21 cellular contexts compared by ENCODE assay signal in genomic region chr12:67665679-67666078, GRCh38. TPM values are rescaled to one million over a fixed set of nuclear protein-coding genes. Genes with fewer than 3 reads are reported as not detected.
DNase-seq lines count a peak whose midpoint lies in the region; ATAC-seq lines count a peak whose summit lies in the region.
"Had no signal": no experiment of that assay in that cellular context is flagged by ENCODE, and none has a peak within 500 bp of the region (broad histone marks: within the 10 kb centered on the region; RNA-seq: fewer than 3 reads in every experiment).

No MANE protein-coding gene starts in this region.

- H4K91ac ChIP-seq in mesenchymal stem cell (ENCODE audit: low read length): no peak overlapping the region

- peaks cover 10% of the 10 kb centered on the region for H3K79me1 ChIP-seq in mesenchymal stem cell (replicated peaks; ENCODE audit: low read length, poor library complexity, severe bottlenecking)

- peaks cover 2% of the 10 kb centered on the region for H3K4me1 ChIP-seq in mesenchymal stem cell (ENCODE audit: control insufficient read depth, insufficient read depth, low read depth, low read length)

- H4K8ac ChIP-seq in mesenchymal stem cell (ENCODE audit: low read length): peak overlapping the region; percentile 4

- H3K9me3 Mint-ChIP-seq in activated T-cell treated with anti-CD3 and anti-CD28 coated beads, Interleukin-2, amount 50 U/mL, for 72 hours: no peaks in the 10 kb centered on the region
- H3K9me3 Mint-ChIP-seq in T-cell: no peaks in the 10 kb centered on the region
- H3K9me3 Mint-ChIP-seq in stimulated activated naive B cell treated with anti-CD40 and anti-IgM and Interleukin-4, amounts not matched to agents 10 μg/mL and 1 μg/mL and 100 μg/mL, for 72 hours: no peaks in the 10 kb centered on the region
- H3K9me3 Mint-ChIP-seq: IgD-negative memory B cell had no signal

- no peak overlapping the region for H2BK5ac ChIP-seq in mesenchymal stem cell (ENCODE audit: low read depth, low read length, poor library complexity, severe bottlenecking)

- H3K36me3 ChIP-seq in mesenchymal stem cell (ENCODE audit: control insufficient read depth in 1 of 2, insufficient read depth in 2 of 2, low read depth in 1 of 2, low read length in 2 of 2): peaks cover 0 to 13% of the 10 kb centered on the region in 2 experiments
- H3K36me3 ChIP-seq: upper lobe of right lung had no signal

- H3K36me3 Mint-ChIP-seq in activated T-cell treated with anti-CD3 and anti-CD28 coated beads, Interleukin-2, amount 50 U/mL, for 72 hours (ENCODE audit: insufficient read depth in 2 of 2): peaks cover 0 to 3% of the 10 kb centered on the region in 2 donors
- H3K36me3 Mint-ChIP-seq in T-cell: peaks cover 47% of the 10 kb centered on the region
- peaks cover 16 to 36% of the 10 kb centered on the region in 2 donors for H3K36me3 Mint-ChIP-seq in stimulated activated naive B cell treated with anti-CD40 and anti-IgM and Interleukin-4, amounts not matched to agents 10 μg/mL and 1 μg/mL and 100 μg/mL, for 72 hours

- H3K9me3 ChIP-seq in mesenchymal stem cell (ENCODE audit: control insufficient read depth, low read length): no peaks in the 10 kb centered on the region
- H3K9me3 ChIP-seq: upper lobe of right lung had no signal

- H3K4ac ChIP-seq in mesenchymal stem cell (ENCODE audit: low read depth in 1 of 2, low read length in 2 of 2): no peak overlapping the region

- no peak overlapping the region for H3K4me2 ChIP-seq in mesenchymal stem cell (ENCODE audit: low read length, poor library complexity, severe bottlenecking)

- DNase-seq in activated T-cell treated with anti-CD3 and anti-CD28 coated beads, Interleukin-2, amount 50 U/mL, for 72 hours: no peak
- no peak for DNase-seq in activated T-cell treated with anti-CD3 and anti-CD28 coated beads for 4 hours
- no peak for DNase-seq in T-cell
- no peak for DNase-seq in mesenchymal stem cell
- no peak for DNase-seq in stimulated activated naive B cell treated with anti-CD40 and anti-IgM and Interleukin-4, amounts not matched to agents 10 μg/mL and 1 μg/mL and 100 μg/mL, for 72 hours
- DNase-seq in SHP77 treated with DMSO at 0.1 percent for 48 hours (lab: John Stamatoyannopoulos, UW): no peak
- no peak for DNase-seq in NK-92 treated with Interleukin-12 subunit alpha and Interleukin-12 subunit beta, amount 100 ng/mL, for 24 hours (lab: John Stamatoyannopoulos, UW)
- DNase-seq: activated CD4-positive, alpha-beta T cell treated with anti-CD3 and anti-CD28 coated beads for 48 hours; activated effector memory CD4-positive, alpha-beta T cell treated with Interleukin-2 at 50 U/mL for 16 hours; dermis blood vessel endothelial cell; mammary epithelial cell; NCI-H1105 treated with DMSO at 0.1 percent for 48 hours; NCI-H2029; NCI-H2227 treated with DMSO at 0.1 percent for 48 hours; retina; RPMI8226; upper lobe of right lung had no signal

- no peak overlapping the region for H3K9ac ChIP-seq in mesenchymal stem cell (ENCODE audit: low read length)

- CTCF ChIA-PET in T-cell (lab: Charles Lee): interaction anchor here in 1 of 2 donors (1.2 kb wide), 1 partner anchor 673 kb away, joined by 3 read pairs; no protein-coding TSS in a partner anchor

- peaks cover 51% of the 10 kb centered on the region for H3K4me1 Mint-ChIP-seq in activated T-cell treated with anti-CD3 and anti-CD28 coated beads, Interleukin-2, amount 50 U/mL, for 72 hours (ENCODE audit: low read depth)
- peaks cover 81 to 86% (median 85%) of the 10 kb centered on the region in 3 donors for H3K4me1 Mint-ChIP-seq in T-cell
- H3K4me1 Mint-ChIP-seq in stimulated activated naive B cell treated with anti-CD40 and anti-IgM and Interleukin-4, amounts not matched to agents 10 μg/mL and 1 μg/mL and 100 μg/mL, for 72 hours: peaks cover 20 to 44% of the 10 kb centered on the region in 2 donors

- H2BK15ac ChIP-seq in mesenchymal stem cell (ENCODE audit: low read depth, poor library complexity, severe bottlenecking): no peak overlapping the region

- POLR2A ChIA-PET in T-cell (lab: Charles Lee): no interaction called here

- H3K27me3 ChIP-seq in mesenchymal stem cell (ENCODE audit: control insufficient read depth in 1 of 2, insufficient read depth in 1 of 2, low read length in 2 of 2): no peaks in the 10 kb centered on the region
- H3K27me3 ChIP-seq: upper lobe of right lung had no signal

- H3K27me3 Mint-ChIP-seq in activated T-cell treated with anti-CD3 and anti-CD28 coated beads, Interleukin-2, amount 50 U/mL, for 72 hours (ENCODE audit: low read depth): no peaks in the 10 kb centered on the region
- H3K27me3 Mint-ChIP-seq in T-cell: no peaks in the 10 kb centered on the region
- no peaks in the 10 kb centered on the region for H3K27me3 Mint-ChIP-seq in stimulated activated naive B cell treated with anti-CD40 and anti-IgM and Interleukin-4, amounts not matched to agents 10 μg/mL and 1 μg/mL and 100 μg/mL, for 72 hours
- H3K27me3 Mint-ChIP-seq: B cell, IgD-negative memory B cell had no signal

- H2AFZ ChIP-seq in mesenchymal stem cell (ENCODE audit: low read depth, low read length): no peak overlapping the region

- no peak overlapping the region for H3K27ac ChIP-seq in mesenchymal stem cell (ENCODE audit: low read length, poor library complexity, severe bottlenecking)
- H3K27ac ChIP-seq: upper lobe of right lung had no signal

- no peak overlapping the region for H2AK5ac ChIP-seq in mesenchymal stem cell (ENCODE audit: low read length, severe bottlenecking)

- ATAC-seq in activated T-cell treated with anti-CD3 and anti-CD28 coated beads, Interleukin-2, amount 50 U/mL, for 72 hours (replicated peaks in 1 of 2): no peak
- ATAC-seq in T-cell (replicated peaks in 1 of 4) (peak in 2 of 4 experiments; percentile 19 to 35), GM19023 (IDR thresholded peaks at IDR 0.05; ENCODE audit: unreplicated experiment) (no peak)
- ATAC-seq in stimulated activated naive B cell treated with anti-CD40 and anti-IgM and Interleukin-4, amounts not matched to agents 10 μg/mL and 1 μg/mL and 100 μg/mL, for 72 hours (replicated peaks): no peak
- ATAC-seq: GM12878, upper lobe of right lung had no signal

- H2BK12ac ChIP-seq in mesenchymal stem cell (ENCODE audit: low read length in 2 of 2): peak overlapping the region in 1 of 2 experiments; percentile 29

- no peak overlapping the region for H2BK120ac ChIP-seq in mesenchymal stem cell (ENCODE audit: low read depth, low read length)

- no peak overlapping the region for H3K4me3 ChIP-seq in mesenchymal stem cell (ENCODE audit: insufficient read depth in 1 of 2, low read depth in 1 of 2, low read length in 2 of 2)
- H3K4me3 ChIP-seq: GM12878, upper lobe of right lung had no signal

- no peak overlapping the region for H3K23ac ChIP-seq in mesenchymal stem cell (ENCODE audit: low read length in 2 of 2)

- peak overlapping the region; percentile 67 for H3K27ac Mint-ChIP-seq in activated T-cell treated with anti-CD3 and anti-CD28 coated beads, Interleukin-2, amount 50 U/mL, for 72 hours
- H3K27ac Mint-ChIP-seq in T-cell: peak overlapping the region; percentile 54 to 84
- peak overlapping the region; percentile 49 for H3K27ac Mint-ChIP-seq in stimulated activated naive B cell treated with anti-CD40 and anti-IgM and Interleukin-4, amounts not matched to agents 10 μg/mL and 1 μg/mL and 100 μg/mL, for 72 hours
- H3K27ac Mint-ChIP-seq: B cell, IgD-negative memory B cell had no signal

- no peak overlapping the region for H3K14ac ChIP-seq in mesenchymal stem cell (ENCODE audit: low read length in 2 of 2)

- H3K18ac ChIP-seq in mesenchymal stem cell (ENCODE audit: low read depth in 1 of 2, low read length in 2 of 2): peak overlapping the region in 1 of 2 experiments; percentile 5

- no peak overlapping the region for H3K4me3 Mint-ChIP-seq in activated T-cell treated with anti-CD3 and anti-CD28 coated beads, Interleukin-2, amount 50 U/mL, for 72 hours
- H3K4me3 Mint-ChIP-seq in T-cell: no peak overlapping the region
- H3K4me3 Mint-ChIP-seq in stimulated activated naive B cell treated with anti-CD40 and anti-IgM and Interleukin-4, amounts not matched to agents 10 μg/mL and 1 μg/mL and 100 μg/mL, for 72 hours: no peak overlapping the region
- H3K4me3 Mint-ChIP-seq: B cell, IgD-negative memory B cell had no signal

- WGBS in mesenchymal stem cell: 93% methylated on average over 1 of the region's 1 CpG

RNA-seq across cellular contexts. Expression of gene DYRK2, which starts 17.1 kb away (rescaled TPM):
- 10 to 100 TPM; 27.3 to 30.3 TPM for total RNA-seq in activated T-cell treated with anti-CD3 and anti-CD28 coated beads, Interleukin-2, amount 50 U/mL, for 72 hours
- total RNA-seq in T-cell: 100 to 1,000 TPM; 104 to 138 (median 120) TPM
- 16.8 TPM for polyA plus RNA-seq in mesenchymal stem cell (2013, experiment 1 of 2)
- 16.8 TPM for polyA plus RNA-seq in mesenchymal stem cell (2013, experiment 2 of 2)
